21 cellular contexts compared by ENCODE assay signal in genomic region chr15:72009207-72009606, GRCh38.
DNase-seq lines count a peak whose midpoint lies in the region; ATAC-seq, FAIRE-seq and TF ChIP-seq lines count a peak whose summit lies in the region.
"Had no signal": no experiment of that assay in that cellular context is flagged by ENCODE, and none has a peak within 500 bp of the region (broad histone marks: within the 10 kb centered on the region; RNA-seq: fewer than 3 reads in every experiment).

No MANE protein-coding gene starts in this region.

- TF ChIP-seq CTCF in HepG2 (CRISPR knock-in tag; IDR thresholded peaks at IDR 0.05), result no peak
- TF ChIP-seq CTCF in upper lobe of right lung (IDR thresholded peaks at IDR 0.05), result no peak

- DNase-seq in SW480 (ENCODE audit: low spot score) (peak; percentile 57), HepG2 (ENCODE audit: low spot score) (peak; percentile 44), upper lobe of right lung (peak; percentile 54)
- no peak for DNase-seq in activated CD4-positive, alpha-beta T cell treated with anti-CD3 and anti-CD28 coated beads for 48 hours
- DNase-seq: activated CD4-positive, alpha-beta T cell treated with anti-CD3 and anti-CD28 coated beads, Interleukin-2, amount 50 U/mL, for 1 hour; activated naive CD8-positive, alpha-beta T cell treated with anti-CD3 and anti-CD28 coated beads for 36 hours; activated T-cell treated with anti-CD3 and anti-CD28 coated beads, Interleukin-2, amount 50 U/mL, for 24 hours; dermis blood vessel endothelial cell; DND-41; IMR-90; NCI-H1048; NCI-H774; ovary; trophoblast cell had no signal

- intact Hi-C loops in HepG2 (cut with micrococcal nuclease; ENCODE audit: unreplicated experiment) (no loop called here), upper lobe of right lung (cut with DNase I) (no loop called here)

- H3K4me3 ChIP-seq in HepG2 (replicated peaks in 1 of 3; ENCODE audit: insufficient read depth in 1 of 3, low read depth in 2 of 3, low read length in 3 of 3) (no peak overlapping the region), upper lobe of right lung (no peak overlapping the region)
- H3K4me3 ChIP-seq: BLaER1 treated with 17β-estradiol and CSF1 and Interleukin-3, amounts not matched to agents 10 nM and 100 nM; esophagus muscularis mucosa; ovary; smooth muscle cell had no signal

- no peak overlapping the region for H3K9ac ChIP-seq in HepG2 (ENCODE audit: insufficient read depth, low read depth, low read length)
- H3K9ac ChIP-seq: BLaER1 treated with 17β-estradiol and CSF1 and Interleukin-3, amounts not matched to agents 10 nM and 100 nM had no signal

- peaks cover 0 to 5% of the 10 kb centered on the region in 2 experiments; a peak in 1 of 5 replicates for H3K36me3 ChIP-seq in HepG2 (replicated peaks in 1 of 2; ENCODE audit: control insufficient read depth in 1 of 2, insufficient read depth in 2 of 2, low read length in 2 of 2)
- H3K36me3 ChIP-seq in upper lobe of right lung, result peaks cover 16% of the 10 kb centered on the region
- H3K36me3 ChIP-seq: ovary had no signal

- H3K9me3 ChIP-seq in HepG2 (ENCODE audit: low read length) (no peaks in the 10 kb centered on the region), upper lobe of right lung (no peaks in the 10 kb centered on the region)
- H3K9me3 ChIP-seq: BLaER1 treated with 17β-estradiol and CSF1 and Interleukin-3, amounts not matched to agents 10 nM and 100 nM; esophagus muscularis mucosa; ovary had no signal

- 68% methylated on average over 2 of the region's 2 CpGs for WGBS in HepG2 (ENCODE audit: low lambda C conversion rate)

- no peak overlapping the region for H3K4me2 ChIP-seq in HepG2 (ENCODE audit: low read depth, low read length)
- H3K4me2 ChIP-seq: BLaER1 treated with 17β-estradiol and CSF1 and Interleukin-3, amounts not matched to agents 10 nM and 100 nM; smooth muscle cell had no signal

- no TSS peak for BruUV-seq in HepG2 (replicated peaks; lab: Mats Ljungman, UMichigan)

- no peak for TF ChIP-seq RAD21 in HepG2 (CRISPR knock-in tag; IDR thresholded peaks at IDR 0.05)

- H3K4me1 ChIP-seq in HepG2 (ENCODE audit: insufficient read depth, low read length) (peaks cover 7% of the 10 kb centered on the region), upper lobe of right lung (no peaks in the 10 kb centered on the region)
- H3K4me1 ChIP-seq: BLaER1 treated with 17β-estradiol and CSF1 and Interleukin-3, amounts not matched to agents 10 nM and 100 nM; esophagus muscularis mucosa had no signal

- H3K27ac ChIP-seq in HepG2 (ENCODE audit: extremely low read length, insufficient read depth, low read length) (no peak overlapping the region), upper lobe of right lung (no peak overlapping the region)
- H3K27ac ChIP-seq: BLaER1 treated with 17β-estradiol and CSF1 and Interleukin-3, amounts not matched to agents 10 nM and 100 nM; esophagus muscularis mucosa; ovary had no signal

- H3K79me2 ChIP-seq in HepG2 (ENCODE audit: insufficient read depth, low read length), result no peaks in the 10 kb centered on the region

- no peak for FAIRE-seq in HepG2 (lab: Jason Lieb, UNC)
- FAIRE-seq: H1 had no signal

- no peaks in the 10 kb centered on the region for H4K20me1 ChIP-seq in HepG2 (ENCODE audit: insufficient read depth, low read length)
- H4K20me1 ChIP-seq: BLaER1 treated with 17β-estradiol and CSF1 and Interleukin-3, amounts not matched to agents 10 nM and 100 nM had no signal

- CTCF ChIA-PET in HepG2 (lab: Yijun Ruan, JAX; ENCODE audit: low intra/inter-chr PET ratio, low total read pairs), result no interaction called here

- in situ Hi-C loops in HepG2 (cut with HindIII; ENCODE audit: extremely low pct_ligation_motif_present, low pct_unique_long_range_greater_than_20kb), result no loop called here

- no peak for TF ChIP-seq POLR2A in HepG2 (IDR thresholded peaks at IDR 0.05; ENCODE audit: insufficient read depth in 1 of 2, low read depth in 2 of 2, low read length in 2 of 2)

- TF ChIP-seq EP300 in HepG2 (IDR thresholded peaks at IDR 0.05; ENCODE audit: low read depth in 2 of 2, low read length in 2 of 2) (no peak), HepG2 (CRISPR knock-in tag; IDR thresholded peaks at IDR 0.05; ENCODE audit: borderline replicate concordance) (no peak)

- no peaks in the 10 kb centered on the region for H3K27me3 ChIP-seq in HepG2 (ENCODE audit: control insufficient read depth in 1 of 2, insufficient read depth in 2 of 2, low read length in 2 of 2)
- H3K27me3 ChIP-seq in upper lobe of right lung, result no peaks in the 10 kb centered on the region
- H3K27me3 ChIP-seq: BLaER1 treated with 17β-estradiol and CSF1 and Interleukin-3, amounts not matched to agents 10 nM and 100 nM; esophagus muscularis mucosa; ovary had no signal

- ATAC-seq in GM21619 (IDR thresholded peaks at IDR 0.05; ENCODE audit: unreplicated experiment), result peak; percentile 58
- peak; percentile 52; the same call in 2 of the 3 replicates for ATAC-seq in HepG2
- peak; percentile 71 for ATAC-seq in upper lobe of right lung
- no peak for ATAC-seq in HG02623 (IDR thresholded peaks at IDR 0.05; ENCODE audit: unreplicated experiment)
- no peak for ATAC-seq in HG02642 (IDR thresholded peaks at IDR 0.05; ENCODE audit: poor library complexity, unreplicated experiment)

- POLR2A ChIA-PET in HepG2 (lab: Yijun Ruan, JAX), result no interaction called here

- H2AFZ ChIP-seq in HepG2 (ENCODE audit: low read length), result no peak overlapping the region

TF ChIP-seq in HepG2, 621 proteins besides CTCF, POLR2A, EP300 and RAD21:
- TF ChIP-seq, protein P1, sequence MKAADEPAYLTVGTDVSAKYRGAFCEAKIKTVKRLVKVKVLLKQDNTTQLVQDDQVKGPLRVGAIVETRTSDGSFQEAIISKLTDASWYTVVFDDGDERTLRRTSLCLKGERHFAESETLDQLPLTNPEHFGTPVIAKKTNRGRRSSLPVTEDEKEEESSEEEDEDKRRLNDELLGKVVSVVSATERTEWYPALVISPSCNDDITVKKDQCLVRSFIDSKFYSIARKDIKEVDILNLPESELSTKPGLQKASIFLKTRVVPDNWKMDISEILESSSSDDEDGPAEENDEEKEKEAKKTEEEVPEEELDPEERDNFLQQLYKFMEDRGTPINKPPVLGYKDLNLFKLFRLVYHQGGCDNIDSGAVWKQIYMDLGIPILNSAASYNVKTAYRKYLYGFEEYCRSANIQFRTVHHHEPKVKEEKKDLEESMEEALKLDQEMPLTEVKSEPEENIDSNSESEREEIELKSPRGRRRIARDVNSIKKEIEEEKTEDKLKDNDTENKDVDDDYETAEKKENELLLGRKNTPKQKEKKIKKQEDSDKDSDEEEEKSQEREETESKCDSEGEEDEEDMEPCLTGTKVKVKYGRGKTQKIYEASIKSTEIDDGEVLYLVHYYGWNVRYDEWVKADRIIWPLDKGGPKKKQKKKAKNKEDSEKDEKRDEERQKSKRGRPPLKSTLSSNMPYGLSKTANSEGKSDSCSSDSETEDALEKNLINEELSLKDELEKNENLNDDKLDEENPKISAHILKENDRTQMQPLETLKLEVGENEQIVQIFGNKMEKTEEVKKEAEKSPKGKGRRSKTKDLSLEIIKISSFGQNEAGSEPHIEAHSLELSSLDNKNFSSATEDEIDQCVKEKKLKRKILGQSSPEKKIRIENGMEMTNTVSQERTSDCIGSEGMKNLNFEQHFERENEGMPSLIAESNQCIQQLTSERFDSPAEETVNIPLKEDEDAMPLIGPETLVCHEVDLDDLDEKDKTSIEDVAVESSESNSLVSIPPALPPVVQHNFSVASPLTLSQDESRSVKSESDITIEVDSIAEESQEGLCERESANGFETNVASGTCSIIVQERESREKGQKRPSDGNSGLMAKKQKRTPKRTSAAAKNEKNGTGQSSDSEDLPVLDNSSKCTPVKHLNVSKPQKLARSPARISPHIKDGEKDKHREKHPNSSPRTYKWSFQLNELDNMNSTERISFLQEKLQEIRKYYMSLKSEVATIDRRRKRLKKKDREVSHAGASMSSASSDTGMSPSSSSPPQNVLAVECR (CRISPR knock-in tag; IDR thresholded peaks at IDR 0.05; ENCODE audit: borderline replicate concordance), result no peak
- TF ChIP-seq HNF1A (IDR thresholded peaks at IDR 0.05; ENCODE audit: low read depth) (peak; percentile 71), HNF1A (CRISPR knock-in tag; IDR thresholded peaks at IDR 0.05; ENCODE audit: borderline replicate concordance) (no peak)

Comparison
In these comparisons a context has a peak if more than half of its experiments do, and no peak if none do; other contexts are left out.
1. ATAC-seq: peak in GM21619 (single experiment), HepG2 (single experiment) and upper lobe of right lung (single experiment); none in HG02623 (single experiment) and HG02642 (single experiment).